ENCODE assay signal across 26 cellular contexts in genomic region chr5:136329791-136330190, GRCh38. TPM values are rescaled to one million over a fixed set of nuclear protein-coding genes. Genes with fewer than 3 reads are reported as not detected.
"Had no signal": no experiment of that assay in that cellular context is flagged by ENCODE, and none has a peak within 500 bp of the region (broad histone marks: within the 10 kb centered on the region; RNA-seq: fewer than 3 reads in every experiment).

No MANE protein-coding gene starts in this region.

- H3K27ac ChIP-seq: stomach, suprapubic skin, testis, thoracic aorta, thyroid gland, tibial artery, tibial nerve, transverse colon, upper lobe of left lung, upper lobe of right lung, uterus, vagina had no signal

- H3K9me3 ChIP-seq: stomach, suprapubic skin, testis, thoracic aorta, thyroid gland, tibial artery, tibial nerve, transverse colon, upper lobe of left lung, upper lobe of right lung, uterus, vagina had no signal

- H3K36me3 ChIP-seq: stomach, suprapubic skin, thoracic aorta, thyroid gland, tibial artery, tibial nerve, transverse colon, upper lobe of left lung, upper lobe of right lung, uterus, vagina had no signal

- H3K4me1 ChIP-seq: stomach, suprapubic skin, testis, thyroid gland, tibial artery, tibial nerve, transverse colon, upper lobe of left lung, upper lobe of right lung, uterus, vagina had no signal

- H3K4me3 ChIP-seq: stomach, suprapubic skin, testis, thoracic aorta, thyroid gland, tibial artery, tibial nerve, transverse colon, upper lobe of left lung, upper lobe of right lung, uterus, vagina had no signal

- H3K27me3 ChIP-seq: testis, thyroid gland, tibial artery, tibial nerve, transverse colon, upper lobe of left lung, uterus, vagina had no signal

- DNase-seq: stimulated activated CD4-positive, alpha-beta T cell treated with anti-CD3 and anti-CD28 coated beads, Interleukin-2, amount 100 ng/mL, for 48 hours; stimulated activated CD4-positive, alpha-beta T cell treated with anti-CD3 and anti-CD28 coated beads, Interleukin-4, amount 100 ng/mL, for 1 hour; stimulated activated CD4-positive, alpha-beta T cell treated with anti-CD3 and anti-CD28 coated beads, Interleukin-4, amount 100 ng/mL, for 24 hours; stimulated activated CD4-positive, alpha-beta T cell treated with anti-CD3 and anti-CD28 coated beads, Interleukin-4, amount 100 ng/mL, for 4 hours; stimulated activated CD8-positive, alpha-beta memory T cell treated with anti-CD3 and anti-CD28 coated beads, Interleukin-4, amount 100 ng/mL, for 48 hours; stimulated activated naive B cell treated with anti-CD40 and anti-IgM and Interleukin-4, amounts not matched to agents 10 μg/mL and 1 μg/mL and 100 μg/mL, for 72 hours; stimulated activated naive CD4-positive, alpha-beta T cell; stimulated activated naive CD4-positive, alpha-beta T cell treated with Interleukin-2 at 50 U/mL for 16 hours; stimulated activated naive CD8-positive, alpha-beta T cell treated with anti-CD3 and anti-CD28 coated beads, Interleukin-15, amount 100 ng/mL, for 72 hours; stimulated activated naive CD8-positive, alpha-beta T cell treated with anti-CD3 and anti-CD28 coated beads, Interleukin-15, Interleukin-2, amounts not matched to agents 100 U/mL and 50 U/mL, for 24 hours; stomach; substantia nigra; testis; thyroid gland; tibial artery; transverse colon; trophoblast cell; upper lobe of right lung; uterus had no signal

RNA-seq across cellular contexts. Expression of gene TRPC7, which starts 35.6 kb away (rescaled TPM):
- total RNA-seq: stomach, subcutaneous adipose tissue, suprapubic skin, thoracic aorta, thyroid gland, tibial nerve, transverse colon, upper lobe of left lung, upper lobe of right lung, ureter, vagina had no signal
